12 cellular contexts compared by ENCODE assay signal in the genomic region with DNA sequence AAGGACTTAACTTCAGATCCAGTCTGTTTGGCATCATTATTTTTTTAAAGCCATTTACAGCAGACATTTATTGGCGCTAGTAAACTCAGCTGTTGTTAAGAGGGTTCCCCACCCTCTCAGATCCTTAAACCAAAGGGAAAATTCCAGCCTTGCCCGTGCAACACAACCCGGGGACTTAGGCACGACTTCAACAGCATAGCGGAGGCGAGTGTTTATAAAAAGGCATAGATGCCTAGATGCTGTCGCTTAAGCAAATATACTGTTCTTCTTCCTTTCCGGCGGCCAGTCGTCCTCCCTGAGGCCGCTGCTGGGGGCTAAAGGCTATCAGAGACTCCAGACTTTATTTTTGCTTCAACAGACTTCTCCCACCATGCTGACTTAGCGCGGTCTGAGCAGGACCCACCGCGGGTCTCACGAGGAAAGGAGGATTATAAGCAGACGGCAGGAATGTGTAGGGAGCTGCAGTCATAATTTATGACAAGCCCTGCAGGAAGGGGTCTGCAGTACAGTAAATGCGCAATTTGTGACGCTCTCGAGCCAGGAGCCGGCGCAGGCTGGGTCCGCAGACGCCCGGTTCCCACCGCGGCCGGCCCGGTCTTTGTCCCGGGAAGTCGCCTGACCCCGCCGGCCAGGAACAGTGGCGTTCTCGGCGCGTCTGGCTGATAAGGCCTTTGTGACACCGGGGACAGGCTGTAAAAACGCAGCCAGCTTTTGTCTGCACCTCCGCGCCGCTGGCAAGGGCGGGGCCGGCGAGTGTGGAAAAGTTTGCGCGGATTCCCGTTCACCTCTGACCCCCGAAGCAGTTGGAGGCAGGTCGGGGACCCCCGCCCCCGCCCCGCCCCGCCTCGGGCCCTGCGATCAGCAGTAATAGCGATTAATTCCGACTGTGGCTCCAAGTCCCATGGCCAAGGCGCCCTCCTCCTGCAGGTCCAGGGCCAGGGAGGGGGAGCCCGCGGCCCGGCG.
DNase-seq lines count a peak whose midpoint lies in the region; TF ChIP-seq lines count a peak whose summit lies in the region.
"Had no signal": no experiment of that assay in that cellular context is flagged by ENCODE, and none has a peak within 500 bp of the region (broad histone marks: within the 10 kb centered on the region; RNA-seq: fewer than 3 reads in every experiment).

No MANE protein-coding gene starts in this region.

- peaks cover 39% of the 10 kb centered on the region for H3K4me1 Mint-ChIP-seq in type B pancreatic cell (ENCODE audit: unreplicated experiment)

- peak overlapping the region; percentile 92 for H3K27ac ChIP-seq in cardiac muscle cell
- peak overlapping the region in 1 of 2 donors; percentile 13 for H3K27ac ChIP-seq in mucosa of rectum (ENCODE audit: low read depth in 2 of 2, low read length in 2 of 2)
- H3K27ac ChIP-seq: A549 had no signal

- H3K27me3 ChIP-seq in cardiac muscle cell, result peaks cover 6% of the 10 kb centered on the region
- peaks cover 13 to 15% of the 10 kb centered on the region in 2 donors for H3K27me3 ChIP-seq in mucosa of rectum (ENCODE audit: control insufficient read depth in 2 of 2, insufficient read depth in 2 of 2, low read length in 2 of 2)

- H3K4me1 ChIP-seq in cardiac muscle cell (ENCODE audit: low read depth) (peaks cover 45% of the 10 kb centered on the region), mucosa of rectum (ENCODE audit: control insufficient read depth in 2 of 2, insufficient read depth in 2 of 2, low read length in 2 of 2) (peaks cover 5 to 8% of the 10 kb centered on the region in 2 donors)
- H3K4me1 ChIP-seq: A549 had no signal

- H3K9ac ChIP-seq in mucosa of rectum (ENCODE audit: low read depth in 1 of 2, low read length in 2 of 2), result no peak overlapping the region

- H3K27ac Mint-ChIP-seq in type B pancreatic cell, result peak overlapping the region; percentile 47
- H3K27ac Mint-ChIP-seq: activated T-helper 2 cell treated with anti-CD3 and anti-CD28 coated beads, Interferon-gamma antibody, Interleukin-2, Interleukin-4, amounts not matched to agents 10 μg/mL and 5 μg/mL and 100 μg/mL, durations not matched to agents 14 hours and 24 hours and 36 hours; dendritic cell treated with granulocyte-macrophage colony-stimulating factor and Interleukin-4, amounts not matched to agents 40 ng/mL and 50 ng/mL, for 4 days had no signal

- H3K9me3 Mint-ChIP-seq in type B pancreatic cell, result no peaks in the 10 kb centered on the region
- H3K9me3 Mint-ChIP-seq: activated T-helper 2 cell treated with anti-CD3 and anti-CD28 coated beads, Interferon-gamma antibody, Interleukin-2, Interleukin-4, amounts not matched to agents 10 μg/mL and 5 μg/mL and 100 μg/mL, durations not matched to agents 14 hours and 24 hours and 36 hours; dendritic cell treated with granulocyte-macrophage colony-stimulating factor and Interleukin-4, amounts not matched to agents 40 ng/mL and 50 ng/mL, for 4 days had no signal

- H3K27me3 Mint-ChIP-seq in type B pancreatic cell, result peaks cover 60% of the 10 kb centered on the region

- H3K4me3 Mint-ChIP-seq in type B pancreatic cell, result peak overlapping the region; percentile 85
- H3K4me3 Mint-ChIP-seq: dendritic cell treated with granulocyte-macrophage colony-stimulating factor and Interleukin-4, amounts not matched to agents 40 ng/mL and 50 ng/mL, for 4 days had no signal

- TF ChIP-seq CTCF in cardiac muscle cell (IDR thresholded peaks at IDR 0.05; ENCODE audit: low read depth, low read length) (no peak), type B pancreatic cell (conservative IDR thresholded peaks at IDR 0.05) (no peak)

- no peaks in the 10 kb centered on the region for H3K36me3 Mint-ChIP-seq in type B pancreatic cell

- H3K36me3 ChIP-seq in cardiac muscle cell, result no peaks in the 10 kb centered on the region
- H3K36me3 ChIP-seq in mucosa of rectum (ENCODE audit: control insufficient read depth in 2 of 2, insufficient read depth in 2 of 2, low read length in 2 of 2), result no peaks in the 10 kb centered on the region

- H3K4me3 ChIP-seq in cardiac muscle cell (peak overlapping the region; percentile 6), mucosa of rectum (ENCODE audit: low read length in 2 of 2) (peak overlapping the region; percentile 23 to 26)
- H3K4me3 ChIP-seq: A549 had no signal

- no peaks in the 10 kb centered on the region for H3K9me3 ChIP-seq in cardiac muscle cell (ENCODE audit: low read depth)
- no peaks in the 10 kb centered on the region for H3K9me3 ChIP-seq in mucosa of rectum (ENCODE audit: control insufficient read depth in 2 of 2, low read length in 2 of 2)
- H3K9me3 ChIP-seq: A549 had no signal

- DNase-seq in NCI-H2227 (lab: John Stamatoyannopoulos, UW; ENCODE audit: unreplicated experiment) (peak; percentile 38), NCI-H2227 treated with DMSO at 0.1 percent for 48 hours (lab: John Stamatoyannopoulos, UW) (no peak), cardiac muscle cell (ENCODE audit: low read depth in 1 of 2, low spot score in 1 of 2) (peak; percentile 2 to 87), type B pancreatic cell (ENCODE audit: extremely low spot score, unreplicated experiment) (no peak), putamen (ENCODE audit: low spot score) (no peak)
- DNase-seq in activated CD4-positive, alpha-beta T cell treated with anti-CD3 and anti-CD28 coated beads for 1 hour, result no peak
- no peak for DNase-seq in stimulated activated CD4-positive, alpha-beta T cell treated with anti-CD3 and anti-CD28 coated beads, Interleukin-15, amount 100 ng/mL, for 24 hours
- DNase-seq: HCEC 1CT had no signal

Comparison
In these comparisons a context has a peak if more than half of its experiments do, and no peak if none do; other contexts are left out.
1. DNase-seq: peak in NCI-H2227 (single experiment) and cardiac muscle cell (2 of 2); none in NCI-H2227 treated with DMSO at 0.1 percent for 48 hours (single experiment), type B pancreatic cell (single experiment), activated CD4-positive, alpha-beta T cell treated with anti-CD3 and anti-CD28 coated beads for 1 hour (single experiment), stimulated activated CD4-positive, alpha-beta T cell treated with anti-CD3 and anti-CD28 coated beads, Interleukin-15, amount 100 ng/mL, for 24 hours (single experiment) and putamen (single experiment).